ENCODE assay signal across 19 cellular contexts in genomic region chr2:136359121-136359965, GRCh38.
DNase-seq lines count a peak whose midpoint lies in the region; ATAC-seq and TF ChIP-seq lines count a peak whose summit lies in the region.
"Had no signal": no experiment of that assay in that cellular context is flagged by ENCODE, and none has a peak within 500 bp of the region (broad histone marks: within the 10 kb centered on the region; RNA-seq: fewer than 3 reads in every experiment).

No MANE protein-coding gene starts in this region.

- H3K4me3 ChIP-seq in OCI-LY1 (ENCODE audit: low read depth, low read length, poor library complexity, severe bottlenecking), result no peak overlapping the region
- H3K4me3 ChIP-seq: Peyer's patch had no signal

- H3K9me3 Mint-ChIP-seq in activated T-cell treated with anti-CD3 and anti-CD28 coated beads, Interleukin-2, amount 50 U/mL, for 4 hours, result no peaks in the 10 kb centered on the region
- H3K9me3 Mint-ChIP-seq in activated naive CD4-positive, alpha-beta T cell treated with anti-CD3 and anti-CD28 coated beads, Interleukin-2, amount 50 U/mL, for 72 hours, result peaks cover 9 to 12% of the 10 kb centered on the region in 2 donors
- H3K9me3 Mint-ChIP-seq in stimulated activated effector memory CD8-positive, alpha-beta T cell treated with anti-CD3 and anti-CD28 coated beads, Interleukin-12 subunit alpha, Interleukin-12 subunit beta, amount 100 ng/mL, for 72 hours, result no peaks in the 10 kb centered on the region
- H3K9me3 Mint-ChIP-seq: CD14-positive monocyte had no signal

- no peaks in the 10 kb centered on the region for H4K20me1 ChIP-seq in OCI-LY1 (ENCODE audit: insufficient read depth, low read length)

- no peaks in the 10 kb centered on the region for H3K9me2 ChIP-seq in OCI-LY1 (ENCODE audit: low read depth, low read length)

- no peaks in the 10 kb centered on the region for H3K79me2 ChIP-seq in OCI-LY1 (ENCODE audit: insufficient read depth, low read length)

- H3K9me3 ChIP-seq in OCI-LY1 (ENCODE audit: low read length), result no peaks in the 10 kb centered on the region
- H3K9me3 ChIP-seq: Peyer's patch had no signal

- peak overlapping the region; percentile 91 for H3K27ac ChIP-seq in OCI-LY1 (ENCODE audit: low read depth, low read length, poor library complexity, severe bottlenecking)
- no peak overlapping the region for H3K27ac ChIP-seq in caudate nucleus (ENCODE audit: low read depth, low read length)
- H3K27ac ChIP-seq: Peyer's patch had no signal

- H3K9ac ChIP-seq in OCI-LY1 (ENCODE audit: low read length), result peak overlapping the region; percentile 48

- TF ChIP-seq CTCF in OCI-LY1 (IDR thresholded peaks at IDR 0.05; ENCODE audit: low read length), result no peak

- H3K27me3 ChIP-seq in OCI-LY1 (ENCODE audit: insufficient read depth, low read length), result no peaks in the 10 kb centered on the region
- H3K27me3 ChIP-seq: Peyer's patch had no signal

- no peak overlapping the region for H3K4me3 Mint-ChIP-seq in activated T-cell treated with anti-CD3 and anti-CD28 coated beads, Interleukin-2, amount 50 U/mL, for 4 hours
- H3K4me3 Mint-ChIP-seq in stimulated activated effector memory CD8-positive, alpha-beta T cell treated with anti-CD3 and anti-CD28 coated beads, Interleukin-12 subunit alpha, Interleukin-12 subunit beta, amount 100 ng/mL, for 72 hours, result no peak overlapping the region
- H3K4me3 Mint-ChIP-seq: CD14-positive monocyte had no signal

- no peaks in the 10 kb centered on the region for H3K27me3 Mint-ChIP-seq in activated T-cell treated with anti-CD3 and anti-CD28 coated beads, Interleukin-2, amount 50 U/mL, for 4 hours (ENCODE audit: low read depth)

- no peaks in the 10 kb centered on the region for H3K36me3 Mint-ChIP-seq in activated T-cell treated with anti-CD3 and anti-CD28 coated beads, Interleukin-2, amount 50 U/mL, for 4 hours (ENCODE audit: insufficient read depth)
- H3K36me3 Mint-ChIP-seq in activated naive CD4-positive, alpha-beta T cell treated with anti-CD3 and anti-CD28 coated beads, Interleukin-2, amount 50 U/mL, for 72 hours, result peaks cover 5 to 17% of the 10 kb centered on the region in 2 donors
- peaks cover 7% of the 10 kb centered on the region for H3K36me3 Mint-ChIP-seq in stimulated activated effector memory CD8-positive, alpha-beta T cell treated with anti-CD3 and anti-CD28 coated beads, Interleukin-12 subunit alpha, Interleukin-12 subunit beta, amount 100 ng/mL, for 72 hours
- H3K36me3 Mint-ChIP-seq: CD14-positive monocyte had no signal

- ATAC-seq in activated T-cell treated with anti-CD3 and anti-CD28 coated beads, Interleukin-2, amount 50 U/mL, for 4 hours, result peak; percentile 9 to 25
- peak; percentile 9 to 54 for ATAC-seq in activated naive CD4-positive, alpha-beta T cell treated with anti-CD3 and anti-CD28 coated beads, Interleukin-2, amount 50 U/mL, for 72 hours
- peak; percentile 5 for ATAC-seq in stimulated activated effector memory CD8-positive, alpha-beta T cell treated with anti-CD3 and anti-CD28 coated beads, Interleukin-12 subunit alpha, Interleukin-12 subunit beta, amount 100 ng/mL, for 72 hours
- no peak for ATAC-seq in GM21526 (IDR thresholded peaks at IDR 0.05; ENCODE audit: low FRiP score, unreplicated experiment)

- H3K36me3 ChIP-seq in OCI-LY1 (ENCODE audit: insufficient read depth, low read length), result no peaks in the 10 kb centered on the region
- H3K36me3 ChIP-seq: Peyer's patch had no signal

- peaks cover 50% of the 10 kb centered on the region for H3K4me1 Mint-ChIP-seq in activated T-cell treated with anti-CD3 and anti-CD28 coated beads, Interleukin-2, amount 50 U/mL, for 4 hours (ENCODE audit: low read depth)
- H3K4me1 Mint-ChIP-seq in stimulated activated effector memory CD8-positive, alpha-beta T cell treated with anti-CD3 and anti-CD28 coated beads, Interleukin-12 subunit alpha, Interleukin-12 subunit beta, amount 100 ng/mL, for 72 hours, result peaks cover 66% of the 10 kb centered on the region

- H3K4me1 ChIP-seq in OCI-LY1 (ENCODE audit: insufficient read depth, low read length, severe bottlenecking), result peaks cover 55% of the 10 kb centered on the region

- peak overlapping the region; percentile 54 to 87 for H3K27ac Mint-ChIP-seq in activated naive CD4-positive, alpha-beta T cell treated with anti-CD3 and anti-CD28 coated beads, Interleukin-2, amount 50 U/mL, for 72 hours
- H3K27ac Mint-ChIP-seq in stimulated activated effector memory CD8-positive, alpha-beta T cell treated with anti-CD3 and anti-CD28 coated beads, Interleukin-12 subunit alpha, Interleukin-12 subunit beta, amount 100 ng/mL, for 72 hours, result no peak overlapping the region
- H3K27ac Mint-ChIP-seq: CD14-positive monocyte had no signal

- no peaks in the 10 kb centered on the region for H3F3A ChIP-seq in OCI-LY1 (ENCODE audit: insufficient read depth, low read length)

- no peak overlapping the region for H2AFZ ChIP-seq in OCI-LY1 (ENCODE audit: low read length)

- DNase-seq in activated T-cell treated with anti-CD3 and anti-CD28 coated beads, Interleukin-2, amount 50 U/mL, for 4 hours, result no peak
- DNase-seq in activated T-cell treated with anti-CD3 and anti-CD28 coated beads for 4 hours (no peak), superior temporal gyrus (ENCODE audit: extremely low spot score) (no peak), caudate nucleus (lab: John Stamatoyannopoulos, UW) (no peak)
- no peak for DNase-seq in activated naive CD4-positive, alpha-beta T cell treated with anti-CD3 and anti-CD28 coated beads, Interleukin-2, amount 50 U/mL, for 72 hours (ENCODE audit: low spot score in 2 of 2)
- peak in 1 of 2 donors; percentile 43 for DNase-seq in stimulated activated effector memory CD8-positive, alpha-beta T cell treated with anti-CD3 and anti-CD28 coated beads, Interleukin-12 subunit alpha, Interleukin-12 subunit beta, amount 100 ng/mL, for 72 hours (ENCODE audit: low spot score in 2 of 2)
- DNase-seq: DMS 273 treated with DMSO at 0.1 percent for 48 hours, GF-D8, H7, NCI-H1092, NCI-H146, NCI-H2081, NCI-H2227 treated with DMSO at 0.1 percent for 48 hours, NCI-H524, Peyer's patch, Right ventricle myocardium superior had no signal

- H3K4me2 ChIP-seq in OCI-LY1 (ENCODE audit: low read length), result peak overlapping the region; percentile 27; the same call in 1 of the 2 replicates
